9 cellular contexts compared by ENCODE assay signal in the genomic region with DNA sequence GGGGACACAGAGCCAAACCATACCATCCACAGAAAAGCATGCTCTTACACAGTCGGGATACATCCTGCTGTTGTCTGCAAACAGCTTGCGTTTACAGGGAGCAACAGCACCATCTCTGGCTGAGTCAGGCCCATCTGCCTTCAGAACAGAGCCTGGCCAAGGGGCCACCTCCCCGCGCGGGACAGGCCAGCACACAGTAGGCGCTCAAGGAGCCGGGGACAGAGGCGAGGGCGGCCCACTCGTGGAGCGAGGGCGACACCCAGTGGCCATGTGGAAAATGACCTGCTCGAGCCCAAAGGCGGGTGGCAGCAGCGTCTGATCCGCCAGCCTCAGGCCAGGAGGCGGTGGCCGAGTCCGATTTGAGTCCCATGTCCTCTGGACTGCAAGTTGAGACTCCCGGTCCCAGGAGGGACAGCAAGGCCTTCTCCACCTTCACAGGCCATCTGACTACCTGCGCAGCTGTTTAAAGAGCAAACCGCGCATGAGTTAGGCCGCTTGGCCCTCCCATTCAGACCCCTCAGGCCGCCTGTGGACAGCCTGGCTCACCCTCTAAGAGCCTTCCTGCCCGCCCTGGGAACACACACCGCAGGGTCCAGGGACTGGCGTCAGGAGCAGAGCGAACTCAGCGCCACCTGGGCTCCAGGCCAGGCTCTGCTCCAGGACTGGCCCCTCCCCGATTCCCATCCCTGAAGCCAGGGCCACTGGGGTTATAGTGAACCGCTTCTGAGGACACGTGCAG. TPM values are rescaled to one million over a fixed set of nuclear protein-coding genes. Genes with fewer than 3 reads are reported as not detected.
DNase-seq lines count a peak whose midpoint lies in the region; ATAC-seq and TF ChIP-seq lines count a peak whose summit lies in the region.
"Had no signal": no experiment of that assay in that cellular context is flagged by ENCODE, and none has a peak within 500 bp of the region (broad histone marks: within the 10 kb centered on the region; RNA-seq: fewer than 3 reads in every experiment).

No MANE protein-coding gene starts in this region.

- peaks cover 13% of the 10 kb centered on the region for H3K4me1 ChIP-seq in CD4-positive, alpha-beta memory T cell (ENCODE audit: insufficient read depth, low read length)
- peaks cover 9% of the 10 kb centered on the region for H3K4me1 ChIP-seq in RWPE2 (ENCODE audit: insufficient read depth, poor library complexity, severe bottlenecking)
- peaks cover 9% of the 10 kb centered on the region for H3K4me1 ChIP-seq in osteoblast (ENCODE audit: insufficient read depth, low read length)
- H3K4me1 ChIP-seq in tibial artery = peaks cover 0 to 48% (median 36%) of the 10 kb centered on the region in 4 donors

- H3K9me3 Mint-ChIP-seq in CD4-positive, alpha-beta memory T cell = no peaks in the 10 kb centered on the region
- H3K9me3 Mint-ChIP-seq: activated naive CD4-positive, alpha-beta T cell treated with anti-CD3 and anti-CD28 coated beads, Interleukin-2, amount 50 U/mL, for 24 hours had no signal

- H2AFZ ChIP-seq in osteoblast (ENCODE audit: low read length) = peak overlapping the region; percentile 91

- H3K4me1 Mint-ChIP-seq in CD4-positive, alpha-beta memory T cell = peaks cover 4 to 18% (median 8%) of the 10 kb centered on the region in 4 donors

- peak; percentile 96 for TF ChIP-seq CTCF in RWPE2 (IDR thresholded peaks at IDR 0.05; ENCODE audit: poor library complexity, severe bottlenecking)
- TF ChIP-seq CTCF in osteoblast (IDR thresholded peaks at IDR 0.05; ENCODE audit: extremely low read depth, low read depth, low read length) = peak; percentile 80
- TF ChIP-seq CTCF in tibial artery (IDR thresholded peaks at IDR 0.05) = peak; percentile 98 to 99

- DNase-seq in CD4-positive, alpha-beta memory T cell = peak; percentile 58 to 70 (median 61)
- DNase-seq in RWPE2 (ENCODE audit: low spot score) (no peak), globus pallidus (ENCODE audit: low spot score) (peak; percentile 53), osteoblast (ENCODE audit: insufficient read length, low spot score, missing footprints) (peak; percentile 95), tibial artery (peak; percentile 54 to 88)
- DNase-seq in activated naive CD4-positive, alpha-beta T cell (lab: John Stamatoyannopoulos, UW) = peak; percentile 38 to 66 (median 54)

- H3K36me3 ChIP-seq in CD4-positive, alpha-beta memory T cell (ENCODE audit: insufficient read depth, low read length) = no peaks in the 10 kb centered on the region
- H3K36me3 ChIP-seq in RWPE2 (ENCODE audit: low read depth) = no peaks in the 10 kb centered on the region
- no peaks in the 10 kb centered on the region for H3K36me3 ChIP-seq in osteoblast (ENCODE audit: insufficient read depth, low read length)
- H3K36me3 ChIP-seq in tibial artery = no peaks in the 10 kb centered on the region

- no peaks in the 10 kb centered on the region for H3K79me2 ChIP-seq in osteoblast (ENCODE audit: insufficient read depth, low read length)

- intact Hi-C loops in CD4-positive, alpha-beta memory T cell (cut with micrococcal nuclease) = loop anchor here (1.0 to 10.0 kb wide), 4 partner anchors 191 to 1476 kb away; a partner anchor contains a TSS
- intact Hi-C loops in tibial artery (cut with DNase I; ENCODE audit: low total_unique reads) = loop anchor here (5.0 to 10.0 kb wide), 4 partner anchors 181 to 1429 kb away; no protein-coding TSS in a partner anchor

- no peaks in the 10 kb centered on the region for H3K27me3 ChIP-seq in CD4-positive, alpha-beta memory T cell (ENCODE audit: insufficient read depth, low read length)
- H3K27me3 ChIP-seq in RWPE2 (ENCODE audit: insufficient read depth, poor library complexity, severe bottlenecking) (no peaks in the 10 kb centered on the region), osteoblast (ENCODE audit: insufficient read depth, low read length) (no peaks in the 10 kb centered on the region), tibial artery (no peaks in the 10 kb centered on the region)

- POLR2A ChIA-PET in CD4-positive, alpha-beta memory T cell (lab: Charles Lee; ENCODE audit: partially characterized antibody) = no interaction called here

- no peak overlapping the region for H3K4me3 Mint-ChIP-seq in CD4-positive, alpha-beta memory T cell
- H3K4me3 Mint-ChIP-seq: activated naive CD4-positive, alpha-beta T cell treated with anti-CD3 and anti-CD28 coated beads, Interleukin-2, amount 50 U/mL, for 24 hours had no signal

- H4K20me1 ChIP-seq in osteoblast (ENCODE audit: insufficient read depth, low read length) = no peaks in the 10 kb centered on the region

- no peaks in the 10 kb centered on the region for H3K9me3 ChIP-seq in CD4-positive, alpha-beta memory T cell (ENCODE audit: control insufficient read depth in 1 of 2, low read length in 2 of 2)
- H3K9me3 ChIP-seq in RWPE2 (ENCODE audit: severe bottlenecking) (no peaks in the 10 kb centered on the region), osteoblast (ENCODE audit: low read depth, low read length) (no peaks in the 10 kb centered on the region), tibial artery (no peaks in the 10 kb centered on the region)

- peaks cover 1 to 5% of the 10 kb centered on the region in 2 donors for H3K27me3 Mint-ChIP-seq in CD4-positive, alpha-beta memory T cell

- H3K4me3 ChIP-seq in CD4-positive, alpha-beta memory T cell (ENCODE audit: low read length in 2 of 2) = no peak overlapping the region
- H3K4me3 ChIP-seq in RWPE2 (ENCODE audit: severe bottlenecking) (no peak overlapping the region), osteoblast (ENCODE audit: insufficient read depth, low read length) (peak overlapping the region; percentile 49), tibial artery (no peak overlapping the region)

- ATAC-seq in GM19328 (IDR thresholded peaks at IDR 0.05; ENCODE audit: unreplicated experiment) (peak; percentile 54), HG03432 (IDR thresholded peaks at IDR 0.05; ENCODE audit: unreplicated experiment) (peak; percentile 76), RWPE2 (ENCODE audit: low read depth) (peak; percentile 75)

- H3K36me3 Mint-ChIP-seq in CD4-positive, alpha-beta memory T cell = no peaks in the 10 kb centered on the region
- H3K36me3 Mint-ChIP-seq: activated naive CD4-positive, alpha-beta T cell treated with anti-CD3 and anti-CD28 coated beads, Interleukin-2, amount 50 U/mL, for 24 hours had no signal

- CTCF ChIA-PET in CD4-positive, alpha-beta memory T cell (lab: Charles Lee; ENCODE audit: partially characterized antibody) = interaction anchor here (0.7 to 7.5 kb wide), 17 partner anchors 8 to 1475 kb away, joined by 3 to 151 read pairs (median 4); no protein-coding TSS in a partner anchor

- H3K27ac Mint-ChIP-seq in CD4-positive, alpha-beta memory T cell = peak overlapping the region in 1 of 7 donors; percentile 67
- H3K27ac Mint-ChIP-seq: activated naive CD4-positive, alpha-beta T cell treated with anti-CD3 and anti-CD28 coated beads, Interleukin-2, amount 50 U/mL, for 24 hours had no signal

- H3K4me2 ChIP-seq in osteoblast (ENCODE audit: insufficient read depth, low read length) = peak overlapping the region; percentile 76

- no peak overlapping the region for H3K27ac ChIP-seq in CD4-positive, alpha-beta memory T cell (ENCODE audit: low read depth, low read length)
- H3K27ac ChIP-seq in RWPE2 (ENCODE audit: poor library complexity, severe bottlenecking) = no peak overlapping the region
- H3K27ac ChIP-seq in osteoblast (ENCODE audit: low read depth, low read length) = no peak overlapping the region
- H3K27ac ChIP-seq in tibial artery = peak overlapping the region; percentile 76 to 83

RNA-seq across cellular contexts. Expression of a gene that starts 38.3 kb away (rescaled TPM):
- 10 to 100 TPM; 44.4 to 48.7 TPM for total RNA-seq in CD4-positive, alpha-beta memory T cell
- polyA plus RNA-seq in CD4-positive, alpha-beta memory T cell = 10 to 100 TPM; 24.3 to 34.2 TPM
- 10.3 and 14.8 TPM in 2 replicates for total RNA-seq in osteoblast

Comparison
In these comparisons a context has a peak if more than half of its experiments do, and no peak if none do; other contexts are left out.
1. H3K27ac ChIP-seq: peak in tibial artery (2 of 2); none in CD4-positive, alpha-beta memory T cell (single experiment), RWPE2 (single experiment) and osteoblast (single experiment).
2. Peak in every context shown above with its lines, with median percentiles within 50 percentile points of each other: ATAC-seq and CTCF ChIP-seq.